Comparison of ENCODE assay signal across 8 cellular contexts in the genomic region with DNA sequence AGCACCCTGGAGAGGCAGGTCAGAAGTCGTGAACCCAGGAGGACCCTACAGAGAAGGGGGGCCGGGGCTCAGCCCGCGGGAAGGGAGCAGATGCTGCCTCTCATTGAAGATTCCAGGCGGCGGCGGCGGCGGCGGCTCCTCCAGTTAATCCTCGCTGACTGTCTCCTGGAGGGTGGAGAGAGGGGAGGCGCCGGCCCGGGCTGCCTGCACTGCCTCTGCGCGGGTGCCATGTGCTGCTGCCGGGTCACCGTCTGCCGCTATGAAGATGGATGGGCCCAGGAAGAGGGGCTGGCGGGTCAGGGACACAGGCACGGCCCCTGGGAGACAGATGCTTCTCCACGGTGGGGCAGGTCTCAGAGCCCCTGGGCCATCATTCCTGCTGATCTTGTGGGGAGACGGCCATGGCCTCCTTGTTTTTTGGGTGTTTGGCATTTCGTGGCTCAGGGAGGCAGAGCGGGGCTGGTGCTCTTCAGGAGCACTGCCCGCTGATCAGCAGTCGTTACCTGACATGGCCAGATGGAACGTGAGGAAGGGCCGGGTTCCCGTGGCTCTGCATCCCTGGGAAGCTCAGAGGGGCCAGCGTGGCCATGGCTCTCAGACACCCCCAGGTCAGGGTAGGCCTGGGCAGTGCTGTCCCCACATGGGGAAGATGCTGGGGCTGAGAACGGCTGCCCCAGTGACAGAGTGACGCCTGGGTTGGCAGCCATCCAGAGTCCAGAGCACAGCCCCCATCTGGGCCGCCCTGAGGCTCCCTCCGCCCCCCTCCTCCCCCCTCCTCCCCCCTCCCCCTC. TPM values are rescaled to one million over a fixed set of nuclear protein-coding genes. Genes with fewer than 3 reads are reported as not detected.
DNase-seq lines count a peak whose midpoint lies in the region; ATAC-seq and TF ChIP-seq lines count a peak whose summit lies in the region.

No MANE protein-coding gene starts in this region.

- CTCF ChIA-PET in activated CD4-positive, alpha-beta T cell treated with anti-CD3 and anti-CD28 coated beads, Interleukin-2, amount 10 ng/mL, durations not matched to agents 7 days and 5 days (lab: Charles Lee) = interaction anchor here (0.6 kb wide), 1 partner anchor 15 kb away, joined by 3 read pairs; no protein-coding TSS in a partner anchor

- TF ChIP-seq CTCF in coronary artery (IDR thresholded peaks at IDR 0.05) (no peak), mesothelial cell of epicardium (IDR thresholded peaks at IDR 0.05; ENCODE audit: unreplicated experiment) (no peak)

- no peaks in the 10 kb centered on the region for H3K4me1 Mint-ChIP-seq in T-helper 2 cell treated with Interferon-gamma antibody and Interleukin-4, amounts not matched to agents 5 μg/mL and 100 μg/mL, for 36 hours (ENCODE audit: low read depth)
- peaks cover 20% of the 10 kb centered on the region for H3K4me1 Mint-ChIP-seq in mesothelial cell of epicardium
- peaks cover 2% of the 10 kb centered on the region for H3K4me1 Mint-ChIP-seq in activated CD4-positive, alpha-beta T cell treated with anti-CD3 and anti-CD28 coated beads, Interleukin-2, amount 10 ng/mL, durations not matched to agents 7 days and 5 days

- H3K36me3 Mint-ChIP-seq in T-helper 2 cell treated with Interferon-gamma antibody and Interleukin-4, amounts not matched to agents 5 μg/mL and 100 μg/mL, for 36 hours (ENCODE audit: low read depth) = peaks cover 13% of the 10 kb centered on the region
- H3K36me3 Mint-ChIP-seq in mesothelial cell of epicardium = peaks cover 21% of the 10 kb centered on the region
- H3K36me3 Mint-ChIP-seq in activated CD4-positive, alpha-beta T cell treated with anti-CD3 and anti-CD28 coated beads, Interleukin-2, amount 10 ng/mL, durations not matched to agents 7 days and 5 days (ENCODE audit: low read depth) = peaks cover 1% of the 10 kb centered on the region

- H3K4me3 ChIP-seq in coronary artery = peak overlapping the region; percentile 22

- no peak overlapping the region for H3K27ac Mint-ChIP-seq in T-helper 2 cell treated with Interferon-gamma antibody and Interleukin-4, amounts not matched to agents 5 μg/mL and 100 μg/mL, for 36 hours
- peak overlapping the region; percentile 79 for H3K27ac Mint-ChIP-seq in mesothelial cell of epicardium
- H3K27ac Mint-ChIP-seq in activated CD4-positive, alpha-beta T cell treated with anti-CD3 and anti-CD28 coated beads, Interleukin-2, amount 10 ng/mL, durations not matched to agents 7 days and 5 days = no peak overlapping the region

- H3K27me3 Mint-ChIP-seq in T-helper 2 cell treated with Interferon-gamma antibody and Interleukin-4, amounts not matched to agents 5 μg/mL and 100 μg/mL, for 36 hours (ENCODE audit: low read depth) = no peaks in the 10 kb centered on the region
- H3K27me3 Mint-ChIP-seq in mesothelial cell of epicardium (ENCODE audit: low read depth) = no peaks in the 10 kb centered on the region
- H3K27me3 Mint-ChIP-seq in activated CD4-positive, alpha-beta T cell treated with anti-CD3 and anti-CD28 coated beads, Interleukin-2, amount 10 ng/mL, durations not matched to agents 7 days and 5 days = no peaks in the 10 kb centered on the region

- DNase-seq in T-helper 2 cell (peak in 3 of 5 experiments; percentile 10 to 33 (median 19)), NCI-H82 (lab: John Stamatoyannopoulos, UW) (peak; percentile 98), coronary artery (ENCODE audit: low spot score) (no peak), mesothelial cell of epicardium (ENCODE audit: low spot score in 2 of 2, unreplicated experiment in 2 of 2) (peak in 1 of 2 experiments; percentile 75)
- DNase-seq in T-helper 2 cell treated with Interferon-gamma antibody and Interleukin-4, amounts not matched to agents 5 μg/mL and 100 μg/mL, for 36 hours (ENCODE audit: low spot score) = no peak
- no peak for DNase-seq in effector CD8-positive, alpha-beta T cell (lab: John Stamatoyannopoulos, UW)
- DNase-seq in activated CD4-positive, alpha-beta T cell treated with anti-CD3 and anti-CD28 coated beads, Interleukin-2, amount 10 ng/mL, durations not matched to agents 7 days and 5 days = no peak

- no peak overlapping the region for H3K4me3 Mint-ChIP-seq in T-helper 2 cell treated with Interferon-gamma antibody and Interleukin-4, amounts not matched to agents 5 μg/mL and 100 μg/mL, for 36 hours
- no peak overlapping the region for H3K4me3 Mint-ChIP-seq in mesothelial cell of epicardium
- no peak overlapping the region for H3K4me3 Mint-ChIP-seq in activated CD4-positive, alpha-beta T cell treated with anti-CD3 and anti-CD28 coated beads, Interleukin-2, amount 10 ng/mL, durations not matched to agents 7 days and 5 days

- peak overlapping the region in 1 of 2 donors; percentile 67 for H3K27ac ChIP-seq in coronary artery

- ATAC-seq in HG03196 (IDR thresholded peaks at IDR 0.05; ENCODE audit: unreplicated experiment) = no peak

- POLR2A ChIA-PET in activated CD4-positive, alpha-beta T cell treated with anti-CD3 and anti-CD28 coated beads, Interleukin-2, amount 10 ng/mL, durations not matched to agents 7 days and 5 days (lab: Charles Lee) = no interaction called here

- H3K9me3 Mint-ChIP-seq in T-helper 2 cell treated with Interferon-gamma antibody and Interleukin-4, amounts not matched to agents 5 μg/mL and 100 μg/mL, for 36 hours = no peaks in the 10 kb centered on the region
- no peaks in the 10 kb centered on the region for H3K9me3 Mint-ChIP-seq in mesothelial cell of epicardium
- no peaks in the 10 kb centered on the region for H3K9me3 Mint-ChIP-seq in activated CD4-positive, alpha-beta T cell treated with anti-CD3 and anti-CD28 coated beads, Interleukin-2, amount 10 ng/mL, durations not matched to agents 7 days and 5 days

RNA-seq across cellular contexts. Expression of gene GINS2, which starts 36.1 kb away (rescaled TPM):
- total RNA-seq in mesothelial cell of epicardium = 13.4 to 15.3 TPM (median 14.8 TPM) in 3 replicates
- 10 to 100 TPM; 49.3 to 50.0 TPM for total RNA-seq in activated CD4-positive, alpha-beta T cell treated with anti-CD3 and anti-CD28 coated beads, Interleukin-2, amount 10 ng/mL, durations not matched to agents 7 days and 5 days

RNA-seq across cellular contexts. Expression of gene GSE1, which starts 39.5 kb away (rescaled TPM):
- total RNA-seq in mesothelial cell of epicardium = 193 to 218 TPM (median 208 TPM) in 3 replicates
- total RNA-seq in activated CD4-positive, alpha-beta T cell treated with anti-CD3 and anti-CD28 coated beads, Interleukin-2, amount 10 ng/mL, durations not matched to agents 7 days and 5 days = 10 to 100 TPM; 25.7 to 27.3 TPM

Comparison
In these comparisons a context has a peak if more than half of its experiments do, and no peak if none do; other contexts are left out.
1. DNase-seq: peak in T-helper 2 cell (3 of 5) and NCI-H82 (single experiment); none in T-helper 2 cell treated with Interferon-gamma antibody and Interleukin-4, amounts not matched to agents 5 μg/mL and 100 μg/mL, for 36 hours (single experiment), coronary artery (single experiment), effector CD8-positive, alpha-beta T cell (single experiment) and activated CD4-positive, alpha-beta T cell treated with anti-CD3 and anti-CD28 coated beads, Interleukin-2, amount 10 ng/mL, durations not matched to agents 7 days and 5 days (single experiment).